Comparison of ENCODE assay signal across 16 cellular contexts in the genomic region with DNA sequence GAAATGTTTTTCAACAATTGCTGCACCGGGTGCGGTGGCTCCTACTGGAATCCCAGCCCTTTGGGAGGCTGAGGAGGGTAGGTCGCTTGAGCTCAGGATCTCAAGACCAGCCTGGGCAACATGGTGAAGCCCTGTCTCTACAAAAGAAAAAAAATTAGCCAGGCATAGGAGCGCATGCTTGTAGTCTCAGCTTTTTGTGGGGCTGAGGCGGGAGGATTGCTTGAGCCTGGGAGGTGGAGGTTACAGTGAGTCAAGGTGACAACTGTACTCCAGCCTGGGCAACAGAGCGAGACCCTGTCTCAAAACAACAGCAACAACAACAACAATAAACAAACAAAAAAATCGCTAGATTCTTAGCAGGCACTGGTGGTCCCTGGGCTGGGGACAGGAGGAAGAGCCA. TPM values are rescaled to one million over a fixed set of nuclear protein-coding genes. Genes with fewer than 3 reads are reported as not detected.
DNase-seq lines count a peak whose midpoint lies in the region; ATAC-seq and TF ChIP-seq lines count a peak whose summit lies in the region.
"Had no signal": no experiment of that assay in that cellular context is flagged by ENCODE, and none has a peak within 500 bp of the region (broad histone marks: within the 10 kb centered on the region; RNA-seq: fewer than 3 reads in every experiment).

No MANE protein-coding gene starts in this region.

- no peaks in the 10 kb centered on the region for H3K27me3 ChIP-seq in H9 (ENCODE audit: insufficient read depth, low read length)
- H3K27me3 ChIP-seq: hepatocyte had no signal

- H2AFZ ChIP-seq in H9 (ENCODE audit: low read length), result no peak overlapping the region
- H2AFZ ChIP-seq: GM23248, hepatocyte had no signal

- no peak for ATAC-seq in activated T-helper 17 cell treated with anti-CD3 and anti-CD28 coated beads, Interleukin-2, amount 50 U/mL, for 72 hours (replicated peaks)
- ATAC-seq in naive thymus-derived CD8-positive, alpha-beta T cell, result no peak
- ATAC-seq in omental fat pad (ENCODE audit: low FRiP score), result no peak
- ATAC-seq: A549, left cardiac atrium had no signal

- no peaks in the 10 kb centered on the region for H3K9me3 Mint-ChIP-seq in activated CD4-positive, alpha-beta T cell treated with anti-CD3 and anti-CD28 coated beads, Interleukin-2, amount 10 ng/mL, durations not matched to agents 24 days and 14 days
- H3K9me3 Mint-ChIP-seq in H9, result no peaks in the 10 kb centered on the region
- no peaks in the 10 kb centered on the region for H3K9me3 Mint-ChIP-seq in activated T-helper 17 cell treated with anti-CD3 and anti-CD28 coated beads, Interleukin-2, amount 50 U/mL, for 72 hours
- H3K9me3 Mint-ChIP-seq in naive thymus-derived CD8-positive, alpha-beta T cell, result no peaks in the 10 kb centered on the region

- H3K36me3 Mint-ChIP-seq in activated CD4-positive, alpha-beta T cell treated with anti-CD3 and anti-CD28 coated beads, Interleukin-2, amount 10 ng/mL, durations not matched to agents 24 days and 14 days (ENCODE audit: low read depth), result peaks cover 72% of the 10 kb centered on the region
- no peaks in the 10 kb centered on the region; a peak in 1 of 7 replicates for H3K36me3 Mint-ChIP-seq in H9 (ENCODE audit: insufficient read depth in 1 of 3, low read depth in 3 of 3)
- peaks cover 100% of the 10 kb centered on the region for H3K36me3 Mint-ChIP-seq in activated T-helper 17 cell treated with anti-CD3 and anti-CD28 coated beads, Interleukin-2, amount 50 U/mL, for 72 hours (ENCODE audit: low read depth)
- peaks cover 3 to 52% (median 11%) of the 10 kb centered on the region in 3 donors for H3K36me3 Mint-ChIP-seq in naive thymus-derived CD8-positive, alpha-beta T cell

- H2BK120ac ChIP-seq in H9 (ENCODE audit: low read depth, low read length, poor library complexity, severe bottlenecking), result no peak overlapping the region

- H4K20me1 ChIP-seq in H9 (ENCODE audit: control insufficient read depth, insufficient read depth, insufficient read length), result no peaks in the 10 kb centered on the region

- H4K8ac ChIP-seq in H9 (replicated peaks; ENCODE audit: insufficient read length, low read depth, low read length), result no peak overlapping the region

- no peaks in the 10 kb centered on the region for H3K79me1 ChIP-seq in H9 (ENCODE audit: insufficient read depth, low read depth, low read length, poor library complexity, severe bottlenecking)

- no peak overlapping the region for H4K5ac ChIP-seq in H9 (ENCODE audit: insufficient read length, low read depth, low read length)

- H3K4me2 ChIP-seq in H9 (ENCODE audit: insufficient read depth, insufficient read length, low read length), result no peak overlapping the region
- H3K4me2 ChIP-seq: A549, hepatocyte had no signal

- no peaks in the 10 kb centered on the region for H3K23me2 ChIP-seq in H9 (ENCODE audit: insufficient read length, low read depth, low read length, poor library complexity, severe bottlenecking)

- no peak overlapping the region for H3K14ac ChIP-seq in H9 (ENCODE audit: insufficient read depth, low read length)

- H2AK5ac ChIP-seq in H9 (ENCODE audit: insufficient read length, low read length), result no peak overlapping the region

- peaks cover 52% of the 10 kb centered on the region for H3K4me1 Mint-ChIP-seq in activated CD4-positive, alpha-beta T cell treated with anti-CD3 and anti-CD28 coated beads, Interleukin-2, amount 10 ng/mL, durations not matched to agents 24 days and 14 days
- peaks cover 0 to 3% of the 10 kb centered on the region in 2 experiments; a peak in 1 of 4 replicates for H3K4me1 Mint-ChIP-seq in H9
- H3K4me1 Mint-ChIP-seq in activated T-helper 17 cell treated with anti-CD3 and anti-CD28 coated beads, Interleukin-2, amount 50 U/mL, for 72 hours, result peaks cover 16% of the 10 kb centered on the region
- H3K4me1 Mint-ChIP-seq in naive thymus-derived CD8-positive, alpha-beta T cell, result peaks cover 21 to 75% (median 49%) of the 10 kb centered on the region in 4 donors

- H3K23ac ChIP-seq in H9 (ENCODE audit: insufficient read length, low read depth, low read length), result no peak overlapping the region

- TF ChIP-seq CTCF in H9 (conservative IDR thresholded peaks at IDR 0.05) (no peak), omental fat pad (IDR thresholded peaks at IDR 0.05) (no peak)

- POLR2A ChIA-PET in naive thymus-derived CD8-positive, alpha-beta T cell (lab: Charles Lee), result interaction anchor here (1.4 kb wide), 1 partner anchor 62 kb away, joined by 5 read pairs; no protein-coding TSS in a partner anchor

- H3K18ac ChIP-seq in H9 (ENCODE audit: insufficient read length, low read depth, low read length), result no peak overlapping the region

- H3K9me3 ChIP-seq in H9 (ENCODE audit: control insufficient read depth, low read depth, low read length), result no peaks in the 10 kb centered on the region
- H3K9me3 ChIP-seq: A549, suprapubic skin had no signal

- H3K4ac ChIP-seq in H9 (ENCODE audit: low read depth, low read length), result no peak overlapping the region

- peak overlapping the region; percentile 76 for H3K27ac Mint-ChIP-seq in activated CD4-positive, alpha-beta T cell treated with anti-CD3 and anti-CD28 coated beads, Interleukin-2, amount 10 ng/mL, durations not matched to agents 24 days and 14 days
- H3K27ac Mint-ChIP-seq in H9, result peak overlapping the region in 1 of 3 experiments; percentile 88; a peak in 1 of 7 replicates
- peak overlapping the region; percentile 56 for H3K27ac Mint-ChIP-seq in activated T-helper 17 cell treated with anti-CD3 and anti-CD28 coated beads, Interleukin-2, amount 50 U/mL, for 72 hours
- H3K27ac Mint-ChIP-seq in naive thymus-derived CD8-positive, alpha-beta T cell, result peak overlapping the region in 7 of 10 donors; percentile 72 to 87 (median 79)

- H3K4me3 Mint-ChIP-seq in activated CD4-positive, alpha-beta T cell treated with anti-CD3 and anti-CD28 coated beads, Interleukin-2, amount 10 ng/mL, durations not matched to agents 24 days and 14 days, result no peak overlapping the region
- H3K4me3 Mint-ChIP-seq in H9, result no peak overlapping the region
- no peak overlapping the region for H3K4me3 Mint-ChIP-seq in activated T-helper 17 cell treated with anti-CD3 and anti-CD28 coated beads, Interleukin-2, amount 50 U/mL, for 72 hours
- H3K4me3 Mint-ChIP-seq in naive thymus-derived CD8-positive, alpha-beta T cell, result peak overlapping the region in 1 of 10 donors; percentile 38

- H3K56ac ChIP-seq in H9 (ENCODE audit: insufficient read length, low read depth, low read length), result no peak overlapping the region

- intact Hi-C loops in activated CD4-positive, alpha-beta T cell treated with anti-CD3 and anti-CD28 coated beads, Interleukin-2, amount 10 ng/mL, durations not matched to agents 24 days and 14 days (cut with micrococcal nuclease), result no loop called here

- no CpG with 5 or more reads among the region's 7 CpGs for WGBS in H9 (ENCODE audit: extremely low coverage, insufficient read length, low lambda C conversion rate)

- DNase-seq in activated CD4-positive, alpha-beta T cell treated with anti-CD3 and anti-CD28 coated beads, Interleukin-2, amount 10 ng/mL, durations not matched to agents 24 days and 14 days, result no peak
- no peak for DNase-seq in activated CD4-positive, alpha-beta T cell treated with anti-CD3 and anti-CD28 coated beads, Interleukin-2, amount 50 U/mL, for 4 hours
- DNase-seq in H9 (peak; percentile 10), omental fat pad (ENCODE audit: low spot score) (no peak), NCI-H2029 (lab: John Stamatoyannopoulos, UW) (no peak), NK-92 (lab: John Stamatoyannopoulos, UW; ENCODE audit: unreplicated experiment) (no peak)
- no peak for DNase-seq in naive thymus-derived CD8-positive, alpha-beta T cell
- DNase-seq: left cardiac atrium, NCI-H1930, NCI-H524 treated with DMSO at 0.1 percent for 48 hours had no signal

- no peak overlapping the region for H3K9ac ChIP-seq in H9 (ENCODE audit: extremely low read depth, insufficient read length, low read length)
- H3K9ac ChIP-seq: GM23248 had no signal

- H3K27me3 Mint-ChIP-seq in activated CD4-positive, alpha-beta T cell treated with anti-CD3 and anti-CD28 coated beads, Interleukin-2, amount 10 ng/mL, durations not matched to agents 24 days and 14 days, result no peaks in the 10 kb centered on the region
- peaks cover 2% of the 10 kb centered on the region; the same call in 1 of the 2 replicates for H3K27me3 Mint-ChIP-seq in H9 (ENCODE audit: low read depth)
- no peaks in the 10 kb centered on the region for H3K27me3 Mint-ChIP-seq in activated T-helper 17 cell treated with anti-CD3 and anti-CD28 coated beads, Interleukin-2, amount 50 U/mL, for 72 hours
- H3K27me3 Mint-ChIP-seq in naive thymus-derived CD8-positive, alpha-beta T cell, result no peaks in the 10 kb centered on the region

- H4K91ac ChIP-seq in H9 (ENCODE audit: insufficient read length, low read depth, low read length), result no peak overlapping the region

- no peak overlapping the region for H3T11ph ChIP-seq in H9 (ENCODE audit: low read length)

- no peaks in the 10 kb centered on the region for H3K79me2 ChIP-seq in H9 (ENCODE audit: insufficient read depth, low read length)
- H3K79me2 ChIP-seq: hepatocyte had no signal

- no peak overlapping the region for H3K27ac ChIP-seq in H9 (ENCODE audit: insufficient read length, low read depth, low read length)
- H3K27ac ChIP-seq: A549, GM23248, hepatocyte, suprapubic skin, VCaP had no signal

- no peak overlapping the region for H2BK15ac ChIP-seq in H9 (ENCODE audit: low read depth, low read length)

- no peak overlapping the region for H2BK20ac ChIP-seq in H9 (ENCODE audit: low read depth, low read length, poor library complexity, severe bottlenecking)

- no peak overlapping the region for H2BK5ac ChIP-seq in H9 (ENCODE audit: insufficient read length, low read length)

- H3K4me1 ChIP-seq in H9 (ENCODE audit: insufficient read depth, low read length), result no peaks in the 10 kb centered on the region
- H3K4me1 ChIP-seq: suprapubic skin had no signal

- no peak overlapping the region for H2BK12ac ChIP-seq in H9 (ENCODE audit: insufficient read length, low read depth, low read length)

RNA-seq across cellular contexts. Expression of gene IL21R, which starts 28.5 kb away (rescaled TPM):
- total RNA-seq in activated CD4-positive, alpha-beta T cell treated with anti-CD3 and anti-CD28 coated beads, Interleukin-2, amount 10 ng/mL, durations not matched to agents 24 days and 14 days, result 94.9 and 100 TPM in 2 replicates
- total RNA-seq in H9 (2021) (0.07 and 0.11 TPM in 2 replicates), omental fat pad (1 to 10 TPM in 1 of 4 donors, under 1 TPM in 2, not detected in 1; 0.19 to 1.3 (median 0.25) TPM)
- total RNA-seq in activated T-helper 17 cell treated with anti-CD3 and anti-CD28 coated beads, Interleukin-2, amount 50 U/mL, for 72 hours, result 10 to 100 TPM; 41.8 to 53.6 TPM
- 10 to 100 TPM; 29.3 to 29.4 TPM for total RNA-seq in naive thymus-derived CD8-positive, alpha-beta T cell
- 10 to 100 TPM; 26.5 to 47.1 (median 33.9) TPM for polyA plus RNA-seq in naive thymus-derived CD8-positive, alpha-beta T cell
- polyA plus RNA-seq: hepatocyte had no signal

Comparison
In these comparisons a context has a peak if more than half of its experiments do, and no peak if none do; other contexts are left out.
1. RNA of gene IL21R, which starts 28.5 kb away (total RNA-seq): 94.9 to 100 TPM in activated CD4-positive, alpha-beta T cell treated with anti-CD3 and anti-CD28 coated beads, Interleukin-2, amount 10 ng/mL, durations not matched to agents 24 days and 14 days, 41.8 to 53.6 TPM in activated T-helper 17 cell treated with anti-CD3 and anti-CD28 coated beads, Interleukin-2, amount 50 U/mL, for 72 hours and 29.3 to 29.4 TPM in naive thymus-derived CD8-positive, alpha-beta T cell; 0.19 to 1.3 TPM in omental fat pad and 0.07 to 0.11 TPM in H9; every median in the first group is over 10 times any median in the second.